9 cellular contexts compared by ENCODE assay signal in the genomic region with DNA sequence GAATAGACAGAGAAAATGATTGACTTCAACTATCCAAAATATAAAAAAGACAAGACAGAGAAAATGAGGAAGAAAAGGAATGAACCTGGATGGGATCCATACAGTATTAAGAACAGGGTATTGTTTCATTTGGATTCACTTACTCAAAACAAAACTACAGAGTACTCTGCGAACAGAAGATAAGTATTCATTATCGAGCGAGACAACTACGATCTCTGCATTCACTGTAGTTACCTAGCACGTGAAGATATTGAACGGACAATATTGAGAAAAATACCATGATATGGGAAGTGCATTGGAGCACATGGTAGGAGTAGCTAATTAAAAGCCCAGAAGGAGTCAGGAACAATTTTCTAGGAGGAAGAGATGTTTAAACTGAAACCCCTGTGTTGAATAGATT. TPM values are rescaled to one million over a fixed set of nuclear protein-coding genes. Genes with fewer than 3 reads are reported as not detected.
DNase-seq lines count a peak whose midpoint lies in the region; ATAC-seq and TF ChIP-seq lines count a peak whose summit lies in the region.
"Had no signal": no experiment of that assay in that cellular context is flagged by ENCODE, and none has a peak within 500 bp of the region (broad histone marks: within the 10 kb centered on the region; RNA-seq: fewer than 3 reads in every experiment).

No MANE protein-coding gene starts in this region.

- H3K4me3 ChIP-seq in kidney epithelial cell (ENCODE audit: low read depth, low read length), result peak overlapping the region; percentile 90
- peak overlapping the region; percentile 74 for H3K4me3 ChIP-seq in thymus (ENCODE audit: low read length)

- H3K9me3 Mint-ChIP-seq in activated T-cell treated with anti-CD3 and anti-CD28 coated beads, Interleukin-2, amount 50 U/mL, for 24 hours, result no peaks in the 10 kb centered on the region
- H3K9me3 Mint-ChIP-seq in activated CD8-positive, alpha-beta T cell treated with anti-CD3 and anti-CD28 coated beads, Interleukin-2, amount 10 ng/mL, durations not matched to agents 7 days and 5 days (ENCODE audit: insufficient read depth), result no peaks in the 10 kb centered on the region

- H3K4me1 ChIP-seq in thymus (ENCODE audit: control insufficient read depth, insufficient read depth, low read length), result peaks cover 13% of the 10 kb centered on the region

- peaks cover 66% of the 10 kb centered on the region for H3K4me1 Mint-ChIP-seq in activated T-cell treated with anti-CD3 and anti-CD28 coated beads, Interleukin-2, amount 50 U/mL, for 24 hours (ENCODE audit: low read depth)
- peaks cover 64% of the 10 kb centered on the region for H3K4me1 Mint-ChIP-seq in activated CD8-positive, alpha-beta T cell treated with anti-CD3 and anti-CD28 coated beads, Interleukin-2, amount 10 ng/mL, durations not matched to agents 7 days and 5 days (ENCODE audit: low read depth)

- H3K27me3 ChIP-seq in kidney epithelial cell (ENCODE audit: control insufficient read depth, insufficient read depth, low read length) (no peaks in the 10 kb centered on the region), thymus (ENCODE audit: control insufficient read depth, insufficient read depth) (no peaks in the 10 kb centered on the region)

- peak overlapping the region; percentile 90 for H3K4me3 Mint-ChIP-seq in activated T-cell treated with anti-CD3 and anti-CD28 coated beads, Interleukin-2, amount 50 U/mL, for 24 hours
- peak overlapping the region; percentile 93 for H3K4me3 Mint-ChIP-seq in activated CD8-positive, alpha-beta T cell treated with anti-CD3 and anti-CD28 coated beads, Interleukin-2, amount 10 ng/mL, durations not matched to agents 7 days and 5 days

- H3K36me3 ChIP-seq in kidney epithelial cell (ENCODE audit: control insufficient read depth, insufficient read depth, low read length), result no peaks in the 10 kb centered on the region
- H3K36me3 ChIP-seq in thymus (ENCODE audit: control insufficient read depth, insufficient read depth), result no peaks in the 10 kb centered on the region

- ATAC-seq in activated CD8-positive, alpha-beta T cell treated with anti-CD3 and anti-CD28 coated beads, Interleukin-2, amount 10 ng/mL, durations not matched to agents 7 days and 5 days, result no peak
- ATAC-seq in GM21825 (IDR thresholded peaks at IDR 0.05; ENCODE audit: unreplicated experiment) (no peak), GM21390 (IDR thresholded peaks at IDR 0.05; ENCODE audit: unreplicated experiment) (no peak)

- H3K27ac Mint-ChIP-seq in activated T-cell treated with anti-CD3 and anti-CD28 coated beads, Interleukin-2, amount 50 U/mL, for 24 hours, result peak overlapping the region; percentile 99
- peak overlapping the region; percentile 76 for H3K27ac Mint-ChIP-seq in activated CD8-positive, alpha-beta T cell treated with anti-CD3 and anti-CD28 coated beads, Interleukin-2, amount 10 ng/mL, durations not matched to agents 7 days and 5 days

- WGBS in thymus, result 81% methylated on average over 6 of the region's 6 CpGs

- no peak overlapping the region for H3K27ac ChIP-seq in thymus (ENCODE audit: low read depth)

- no peak for TF ChIP-seq CTCF in kidney epithelial cell (IDR thresholded peaks at IDR 0.05; ENCODE audit: insufficient read depth, low read length, poor library complexity, severe bottlenecking)

- no peaks in the 10 kb centered on the region for H3K9me3 ChIP-seq in thymus (ENCODE audit: control insufficient read depth)

- POLR2A ChIA-PET in activated CD8-positive, alpha-beta T cell treated with anti-CD3 and anti-CD28 coated beads, Interleukin-2, amount 10 ng/mL, durations not matched to agents 7 days and 5 days (lab: Charles Lee), result interaction anchor here (0.6 to 2.4 kb wide), 5 partner anchors 13 to 154 kb away, joined by 3 to 13 read pairs (median 5); a partner anchor contains a TSS

- CTCF ChIA-PET in activated CD8-positive, alpha-beta T cell treated with anti-CD3 and anti-CD28 coated beads, Interleukin-2, amount 10 ng/mL, durations not matched to agents 7 days and 5 days (lab: Charles Lee), result interaction anchor here (1.1 to 11.7 kb wide), 12 partner anchors 9 to 268 kb away, joined by 3 to 135 read pairs (median 12); a partner anchor contains a TSS

- DNase-seq in activated T-cell treated with anti-CD3 and anti-CD28 coated beads, Interleukin-2, amount 50 U/mL, for 24 hours, result no peak
- DNase-seq in activated T-cell treated with anti-CD3 and anti-CD28 coated beads, Interleukin-2, amount 50 U/mL, for 1 hour, result no peak
- no peak for DNase-seq in activated CD8-positive, alpha-beta T cell treated with anti-CD3 and anti-CD28 coated beads, Interleukin-2, amount 10 ng/mL, durations not matched to agents 7 days and 5 days
- DNase-seq in kidney epithelial cell (ENCODE audit: low read depth) (no peak), GM19240 (ENCODE audit: insufficient read length, low spot score) (no peak)
- DNase-seq: SIG-M5 had no signal

- peaks cover 49% of the 10 kb centered on the region for H3K36me3 Mint-ChIP-seq in activated T-cell treated with anti-CD3 and anti-CD28 coated beads, Interleukin-2, amount 50 U/mL, for 24 hours (ENCODE audit: low read depth)
- peaks cover 23% of the 10 kb centered on the region for H3K36me3 Mint-ChIP-seq in activated CD8-positive, alpha-beta T cell treated with anti-CD3 and anti-CD28 coated beads, Interleukin-2, amount 10 ng/mL, durations not matched to agents 7 days and 5 days (ENCODE audit: low read depth)

- H3K27me3 Mint-ChIP-seq in activated T-cell treated with anti-CD3 and anti-CD28 coated beads, Interleukin-2, amount 50 U/mL, for 24 hours, result no peaks in the 10 kb centered on the region
- no peaks in the 10 kb centered on the region for H3K27me3 Mint-ChIP-seq in activated CD8-positive, alpha-beta T cell treated with anti-CD3 and anti-CD28 coated beads, Interleukin-2, amount 10 ng/mL, durations not matched to agents 7 days and 5 days (ENCODE audit: low read depth)

RNA-seq across cellular contexts. Expression of a gene that starts 1.0 kb away (rescaled TPM):
- 10 to 100 TPM; 47.4 to 57.2 TPM for total RNA-seq in activated CD8-positive, alpha-beta T cell treated with anti-CD3 and anti-CD28 coated beads, Interleukin-2, amount 10 ng/mL, durations not matched to agents 7 days and 5 days
- total RNA-seq in kidney epithelial cell, result 16.2 and 17.3 TPM in 2 replicates
- polyA plus RNA-seq in thymus, result 16.5 TPM
